24 cellular contexts compared by ENCODE assay signal in genomic region chr6:82416346-82416745, GRCh38. TPM values are rescaled to one million over a fixed set of nuclear protein-coding genes. Genes with fewer than 3 reads are reported as not detected.
"Had no signal": no experiment of that assay in that cellular context is flagged by ENCODE, and none has a peak within 500 bp of the region (broad histone marks: within the 10 kb centered on the region; RNA-seq: fewer than 3 reads in every experiment).

No MANE protein-coding gene starts in this region.

- H3K4me1 ChIP-seq: tibial nerve, upper lobe of right lung, vagina had no signal

- H2AFZ ChIP-seq: hepatocyte had no signal

- H3K9me3 Mint-ChIP-seq: endodermal cell; nephron progenitor cell; stimulated activated memory B cell treated with anti-CD40 and anti-IgM and Interleukin-4, amounts not matched to agents 10 μg/mL and 1 μg/mL and 100 μg/mL, for 72 hours; stimulated activated naive CD8-positive, alpha-beta T cell treated with anti-CD3 and anti-CD28 coated beads, Interleukin-15, Interleukin-2, amounts not matched to agents 100 ng/mL and 50 ng/mL, for 24 hours had no signal

- H3K9me3 ChIP-seq: neutrophil, spleen, tibial nerve, upper lobe of right lung, vagina had no signal

- H3K79me2 ChIP-seq: hepatocyte had no signal

- H3K27ac Mint-ChIP-seq: endodermal cell; naive thymus-derived CD4-positive, alpha-beta T cell; nephron progenitor cell; stimulated activated memory B cell treated with anti-CD40 and anti-IgM and Interleukin-4, amounts not matched to agents 10 μg/mL and 1 μg/mL and 100 μg/mL, for 72 hours; stimulated activated naive CD8-positive, alpha-beta T cell treated with anti-CD3 and anti-CD28 coated beads, Interleukin-15, Interleukin-2, amounts not matched to agents 100 ng/mL and 50 ng/mL, for 24 hours had no signal

- H3K36me3 ChIP-seq: neutrophil, spleen, tibial nerve, upper lobe of right lung, vagina had no signal

- ATAC-seq: left colon; left ventricle myocardium superior; naive thymus-derived CD4-positive, alpha-beta T cell; sciatic nerve; stimulated activated memory B cell treated with anti-CD40 and anti-IgM and Interleukin-4, amounts not matched to agents 10 μg/mL and 1 μg/mL and 100 μg/mL, for 72 hours; upper lobe of right lung had no signal

- DNase-seq: dermis blood vessel endothelial cell; effector CD4-positive, alpha-beta T cell; endodermal cell; foreskin melanocyte; head of caudate nucleus; left colon; left ventricle myocardium superior; naive thymus-derived CD4-positive, alpha-beta T cell; nephron progenitor cell; posterior cingulate gyrus; spleen; stimulated activated CD4-positive, alpha-beta T cell treated with anti-CD3 and anti-CD28 coated beads, Interleukin-15, amount 100 ng/mL, for 24 hours; stimulated activated CD4-positive, alpha-beta T cell treated with anti-CD3 and anti-CD28 coated beads, Interleukin-1b, Interleukin-23, amount 100 ng/mL, for 48 hours; stimulated activated CD4-positive, alpha-beta T cell treated with anti-CD3 and anti-CD28 coated beads, Interleukin-4, amount 100 ng/mL, for 24 hours; upper lobe of right lung had no signal

- H3K4me3 Mint-ChIP-seq: endodermal cell; naive thymus-derived CD4-positive, alpha-beta T cell; nephron progenitor cell; stimulated activated memory B cell treated with anti-CD40 and anti-IgM and Interleukin-4, amounts not matched to agents 10 μg/mL and 1 μg/mL and 100 μg/mL, for 72 hours; stimulated activated naive CD8-positive, alpha-beta T cell treated with anti-CD3 and anti-CD28 coated beads, Interleukin-15, Interleukin-2, amounts not matched to agents 100 ng/mL and 50 ng/mL, for 24 hours had no signal

- H3K27me3 ChIP-seq: hepatocyte, neutrophil, spleen, tibial nerve, upper lobe of right lung, vagina had no signal

- H3K4me1 Mint-ChIP-seq: endodermal cell; stimulated activated memory B cell treated with anti-CD40 and anti-IgM and Interleukin-4, amounts not matched to agents 10 μg/mL and 1 μg/mL and 100 μg/mL, for 72 hours had no signal

- H3K36me3 Mint-ChIP-seq: naive thymus-derived CD4-positive, alpha-beta T cell; stimulated activated memory B cell treated with anti-CD40 and anti-IgM and Interleukin-4, amounts not matched to agents 10 μg/mL and 1 μg/mL and 100 μg/mL, for 72 hours had no signal

- H3K27me3 Mint-ChIP-seq: stimulated activated memory B cell treated with anti-CD40 and anti-IgM and Interleukin-4, amounts not matched to agents 10 μg/mL and 1 μg/mL and 100 μg/mL, for 72 hours; stimulated activated naive CD8-positive, alpha-beta T cell treated with anti-CD3 and anti-CD28 coated beads, Interleukin-15, Interleukin-2, amounts not matched to agents 100 ng/mL and 50 ng/mL, for 24 hours had no signal

- FAIRE-seq: endothelial cell of umbilical vein had no signal

- H3K27ac ChIP-seq: hepatocyte, neutrophil, spleen, tibial nerve, upper lobe of right lung, vagina had no signal

- H3K4me2 ChIP-seq: hepatocyte had no signal

- H3K4me3 ChIP-seq: hepatocyte, lung, spleen, tibial nerve, upper lobe of right lung, vagina had no signal

RNA-seq across cellular contexts. Expression of gene TPBG, which starts 52.7 kb away (rescaled TPM):
- polyA plus RNA-seq: naive thymus-derived CD4-positive, alpha-beta T cell had no signal
